In genomic region chr19:33628921-33629825, GRCh38 we compare ENCODE assay signal across 21 cellular contexts. TPM values are rescaled to one million over a fixed set of nuclear protein-coding genes. Genes with fewer than 3 reads are reported as not detected.
"Had no signal": no experiment of that assay in that cellular context is flagged by ENCODE, and none has a peak within 500 bp of the region (broad histone marks: within the 10 kb centered on the region; RNA-seq: fewer than 3 reads in every experiment).

No MANE protein-coding gene starts in this region.

- H3K9me3 ChIP-seq: gastrocnemius medialis, heart left ventricle, left ventricle myocardium inferior, pancreas, spleen had no signal

- FAIRE-seq: colon, endometrium, pancreas had no signal

- DNase-seq: activated CD4-positive, alpha-beta T cell treated with anti-CD3 and anti-CD28 coated beads, Interleukin-2, amount 50 U/mL, for 48 hours; activated naive CD4-positive, alpha-beta T cell; activated naive CD8-positive, alpha-beta T cell treated with anti-CD3 and anti-CD28 coated beads for 36 hours; activated T-cell treated with anti-CD3 and anti-CD28 coated beads, Interleukin-2, amount 50 U/mL, for 1 hour; amniotic stem cell; gastrocnemius medialis; heart left ventricle; immature natural killer cell; kidney glomerular epithelial cell; left ventricle myocardium inferior; naive thymus-derived CD8-positive, alpha-beta T cell; pancreas; spleen; stimulated activated CD4-positive, alpha-beta T cell treated with anti-CD3 and anti-CD28 coated beads, Interleukin-4, amount 100 ng/mL, for 4 hours; stimulated activated naive B cell treated with anti-CD40 and anti-IgM and Interleukin-4, amounts not matched to agents 10 μg/mL and 1 μg/mL and 100 μg/mL, for 72 hours; SW 1271; T-helper 2 cell; WERI-Rb-1 had no signal

- ATAC-seq: activated T-helper 17 cell treated with anti-CD3 and anti-CD28 coated beads, Interleukin-2, amount 50 U/mL, for 72 hours; gastrocnemius medialis; naive thymus-derived CD8-positive, alpha-beta T cell; pancreas; stimulated activated naive B cell treated with anti-CD40 and anti-IgM and Interleukin-4, amounts not matched to agents 10 μg/mL and 1 μg/mL and 100 μg/mL, for 72 hours had no signal

- H3K27ac ChIP-seq: gastrocnemius medialis, heart left ventricle, left ventricle myocardium inferior, pancreas, spleen, WERI-Rb-1 had no signal

- H3K4me1 ChIP-seq: gastrocnemius medialis, heart left ventricle, left ventricle myocardium inferior, pancreas, spleen had no signal

- H3K4me3 ChIP-seq: gastrocnemius medialis, heart left ventricle, left ventricle myocardium inferior, pancreas, spleen had no signal

- H3K36me3 ChIP-seq: gastrocnemius medialis, heart left ventricle, left ventricle myocardium inferior, pancreas, spleen, WERI-Rb-1 had no signal

RNA-seq across cellular contexts. Expression of gene CHST8, which starts 7.4 kb away (rescaled TPM):
- total RNA-seq: activated naive CD8-positive, alpha-beta T cell treated with anti-CD3 and anti-CD28 coated beads for 36 hours; activated T-helper 17 cell treated with anti-CD3 and anti-CD28 coated beads, Interleukin-2, amount 50 U/mL, for 72 hours; naive thymus-derived CD8-positive, alpha-beta T cell had no signal
- polyA plus RNA-seq: immature natural killer cell; naive thymus-derived CD8-positive, alpha-beta T cell had no signal
